ENCODE assay signal across 23 cellular contexts in the genomic region with DNA sequence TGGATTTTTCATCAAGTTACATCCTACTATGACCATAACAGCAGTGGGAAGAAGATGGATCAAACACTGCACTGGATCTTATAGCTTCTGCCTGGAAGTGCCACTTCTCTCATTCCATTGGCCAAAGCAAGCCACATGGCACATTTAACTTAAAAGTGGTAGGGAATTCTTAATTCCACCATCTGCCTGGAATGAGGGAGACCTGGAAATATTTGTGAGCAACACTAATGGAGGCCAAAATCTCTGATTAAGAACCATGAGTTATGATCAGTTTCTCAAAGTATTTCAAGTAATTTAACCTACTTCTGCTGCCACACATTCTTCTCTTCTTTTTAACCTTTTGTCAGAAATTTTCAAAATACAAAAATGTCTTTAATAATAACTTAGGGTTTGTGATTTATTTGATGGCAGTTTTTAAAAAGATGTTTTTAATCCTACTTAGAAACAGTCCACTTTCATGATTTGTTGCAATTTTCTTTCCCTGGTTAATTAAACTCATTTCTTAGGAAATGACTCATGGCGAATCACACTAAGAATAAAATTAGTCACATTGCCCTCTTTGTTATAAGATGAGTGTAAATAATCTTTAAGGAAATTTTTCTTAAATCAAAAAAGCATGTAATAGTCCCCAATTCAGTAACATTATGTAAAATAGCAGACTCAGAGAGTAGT.
DNase-seq lines count a peak whose midpoint lies in the region; TF ChIP-seq lines count a peak whose summit lies in the region.
"Had no signal": no experiment of that assay in that cellular context is flagged by ENCODE, and none has a peak within 500 bp of the region (broad histone marks: within the 10 kb centered on the region; RNA-seq: fewer than 3 reads in every experiment).

No MANE protein-coding gene starts in this region.

- intact Hi-C loops in Calu3 (cut with micrococcal nuclease; ENCODE audit: unreplicated experiment): no loop called here

- peaks cover 3% of the 10 kb centered on the region for H3K9me3 Mint-ChIP-seq in Calu3 (ENCODE audit: low read depth, unreplicated experiment)
- H3K9me3 Mint-ChIP-seq: activated T-helper 2 cell treated with anti-CD3 and anti-CD28 coated beads, Interferon-gamma antibody, Interleukin-2, Interleukin-4, amounts not matched to agents 10 μg/mL and 5 μg/mL and 100 μg/mL, durations not matched to agents 14 hours and 24 hours and 36 hours; stimulated activated naive CD8-positive, alpha-beta T cell treated with anti-CD3 and anti-CD28 coated beads, Interleukin-15, amount 100 ng/mL, for 72 hours had no signal

- H3K4me2 ChIP-seq in GM23248 (ENCODE audit: unreplicated experiment): peak overlapping the region; percentile 42

- H3K36me3 Mint-ChIP-seq in Calu3 (ENCODE audit: insufficient read depth, unreplicated experiment): no peaks in the 10 kb centered on the region
- H3K36me3 Mint-ChIP-seq: natural killer cell, type B pancreatic cell had no signal

- H3K27me3 ChIP-seq in GM23248 (replicated peaks; ENCODE audit: insufficient read depth): no peaks in the 10 kb centered on the region
- H3K27me3 ChIP-seq: BLaER1 treated with 17β-estradiol and CSF1 and Interleukin-3, amounts not matched to agents 10 nM and 100 nM; ovary; right lobe of liver; SJCRH30 had no signal

- H3K27ac Mint-ChIP-seq in Calu3 (ENCODE audit: unreplicated experiment): peak overlapping the region; percentile 27
- H3K27ac Mint-ChIP-seq: activated T-helper 2 cell treated with anti-CD3 and anti-CD28 coated beads, Interferon-gamma antibody, Interleukin-2, Interleukin-4, amounts not matched to agents 10 μg/mL and 5 μg/mL and 100 μg/mL, durations not matched to agents 14 hours and 24 hours and 36 hours; H9; natural killer cell; stimulated activated naive CD8-positive, alpha-beta T cell treated with anti-CD3 and anti-CD28 coated beads, Interleukin-15, amount 100 ng/mL, for 72 hours; type B pancreatic cell had no signal

- H3K9me3 ChIP-seq in GM23248 (ENCODE audit: low read depth): no peaks in the 10 kb centered on the region
- H3K9me3 ChIP-seq: BLaER1 treated with 17β-estradiol and CSF1 and Interleukin-3, amounts not matched to agents 10 nM and 100 nM; ovary; right lobe of liver; SJCRH30 had no signal

- H3K4me1 Mint-ChIP-seq in Calu3 (ENCODE audit: low read depth, unreplicated experiment): no peaks in the 10 kb centered on the region
- H3K4me1 Mint-ChIP-seq: natural killer cell had no signal

- H3K9ac ChIP-seq in GM23248: no peak overlapping the region
- H3K9ac ChIP-seq: BLaER1 treated with 17β-estradiol and CSF1 and Interleukin-3, amounts not matched to agents 10 nM and 100 nM had no signal

- in situ Hi-C loops in GM23248 (cut with MboI): no loop called here

- H3K4me1 ChIP-seq in GM23248 (ENCODE audit: insufficient read depth): peaks cover 16% of the 10 kb centered on the region
- H3K4me1 ChIP-seq: right lobe of liver, SJCRH30 had no signal

- CTCF ChIA-PET in Calu3 (lab: Charles Lee): no interaction called here

- BruUV-seq in Calu3 (replicated peaks; lab: Mats Ljungman, UMichigan): no TSS peak

- no peak for TF ChIP-seq CTCF in Calu3 (IDR thresholded peaks at IDR 0.05; ENCODE audit: unreplicated experiment)

- peaks cover 14% of the 10 kb centered on the region for H3F3A ChIP-seq in GM23248 (ENCODE audit: insufficient read depth)

- H2AFZ ChIP-seq in GM23248: peak overlapping the region; percentile 15; the same call in 1 of the 2 replicates

- H3K27me3 Mint-ChIP-seq in Calu3 (ENCODE audit: unreplicated experiment): no peaks in the 10 kb centered on the region
- H3K27me3 Mint-ChIP-seq: stimulated activated naive CD8-positive, alpha-beta T cell treated with anti-CD3 and anti-CD28 coated beads, Interleukin-15, amount 100 ng/mL, for 72 hours had no signal

- DNase-seq in Calu3 (no peak), GM23248 (peak; percentile 41), astrocyte of the hippocampus (ENCODE audit: low read depth, low spot score) (peak; percentile 15), iris pigment epithelial cell (ENCODE audit: low read depth) (peak; percentile 21), NCI-H1092 (lab: John Stamatoyannopoulos, UW) (no peak), NCI-H2171 treated with DMSO at 0.1 percent for 48 hours (lab: John Stamatoyannopoulos, UW) (no peak), globus pallidus (ENCODE audit: low spot score) (no peak)
- DNase-seq: activated CD8-positive, alpha-beta memory T cell treated with anti-CD3 and anti-CD28 coated beads for 24 hours; cerebellar nuclear complex; effector memory CD4-positive, alpha-beta T cell; GDM1; H9; left cardiac atrium; natural killer cell; NCI-H1417; NCI-H526 treated with DMSO at 0.1 percent for 48 hours; ovary; right lobe of liver; SJCRH30; stimulated activated naive CD8-positive, alpha-beta T cell treated with anti-CD3 and anti-CD28 coated beads, Interleukin-15, amount 100 ng/mL, for 72 hours had no signal

- H3K79me2 ChIP-seq in GM23248 (ENCODE audit: insufficient read depth): no peaks in the 10 kb centered on the region

- H3K36me3 ChIP-seq in GM23248 (ENCODE audit: low read depth): no peaks in the 10 kb centered on the region
- H3K36me3 ChIP-seq: BLaER1 treated with 17β-estradiol and CSF1 and Interleukin-3, amounts not matched to agents 10 nM and 100 nM; ovary; right lobe of liver; SJCRH30 had no signal

- H3K27ac ChIP-seq in GM23248: peak overlapping the region; percentile 1; the same call in 1 of the 2 replicates
- H3K27ac ChIP-seq: BLaER1 treated with 17β-estradiol and CSF1 and Interleukin-3, amounts not matched to agents 10 nM and 100 nM; ovary; right lobe of liver; SJCRH30 had no signal

- WGBS in GM23248 (ENCODE audit: low coverage in 1 of 2, low lambda C conversion rate in 2 of 2, missing lambda C conversion rate in 2 of 2), 2 experiments: 3 to 13% methylated on average over 1 of the region's 1 CpG

- no peak overlapping the region for H3K4me3 ChIP-seq in GM23248
- H3K4me3 ChIP-seq: BLaER1 treated with 17β-estradiol and CSF1 and Interleukin-3, amounts not matched to agents 10 nM and 100 nM; ovary; right lobe of liver; SJCRH30 had no signal

- no peak overlapping the region for H3K4me3 Mint-ChIP-seq in Calu3 (ENCODE audit: low read depth, unreplicated experiment)
- H3K4me3 Mint-ChIP-seq: H9; natural killer cell; stimulated activated naive CD8-positive, alpha-beta T cell treated with anti-CD3 and anti-CD28 coated beads, Interleukin-15, amount 100 ng/mL, for 72 hours; type B pancreatic cell had no signal

- H3K9me2 ChIP-seq in GM23248 (ENCODE audit: insufficient read depth): no peaks in the 10 kb centered on the region

- no peaks in the 10 kb centered on the region for H4K20me1 ChIP-seq in GM23248 (ENCODE audit: insufficient read depth)
- H4K20me1 ChIP-seq: BLaER1 treated with 17β-estradiol and CSF1 and Interleukin-3, amounts not matched to agents 10 nM and 100 nM had no signal

Comparison
In these comparisons a context has a peak if more than half of its experiments do, and no peak if none do; other contexts are left out.
1. DNase-seq: peak in GM23248 (single experiment), astrocyte of the hippocampus (single experiment) and iris pigment epithelial cell (single experiment); none in Calu3 (single experiment), NCI-H1092 (single experiment), NCI-H2171 treated with DMSO at 0.1 percent for 48 hours (single experiment) and globus pallidus (single experiment).